ENCODE assay signal across 14 cellular contexts in genomic region chr16:73000907-73001521, GRCh38. TPM values are rescaled to one million over a fixed set of nuclear protein-coding genes. Genes with fewer than 3 reads are reported as not detected.
DNase-seq lines count a peak whose midpoint lies in the region; ATAC-seq and TF ChIP-seq lines count a peak whose summit lies in the region.
"Had no signal": no experiment of that assay in that cellular context is flagged by ENCODE, and none has a peak within 500 bp of the region (broad histone marks: within the 10 kb centered on the region; RNA-seq: fewer than 3 reads in every experiment).

No MANE protein-coding gene starts in this region.

- H3K4me3 ChIP-seq in HEK293 (ENCODE audit: low read depth, low read length) (no peak overlapping the region), breast epithelium (peak overlapping the region in 1 of 3 donors; percentile 51), stomach (no peak overlapping the region), H7 (ENCODE audit: insufficient read depth, low read depth, low read length) (no peak overlapping the region)
- H3K4me3 ChIP-seq: hepatocyte had no signal

- peak overlapping the region; percentile 41 to 78 (median 72) for H3K27ac Mint-ChIP-seq in nephron
- no peak overlapping the region for H3K27ac Mint-ChIP-seq in naive thymus-derived CD8-positive, alpha-beta T cell
- H3K27ac Mint-ChIP-seq: activated CD8-positive, alpha-beta memory T cell treated with anti-CD3 and anti-CD28 coated beads, Interleukin-2, amount 10 ng/mL, durations not matched to agents 7 days and 5 days; T-helper 17 cell had no signal

- POLR2A ChIA-PET in HEK293 (lab: Yijun Ruan, JAX), result no interaction called here
- POLR2A ChIA-PET in naive thymus-derived CD8-positive, alpha-beta T cell (lab: Charles Lee), result no interaction called here

- H3K9me3 ChIP-seq in HEK293 (ENCODE audit: control insufficient read depth, insufficient read depth, low read depth, low read length) (no peaks in the 10 kb centered on the region), breast epithelium (no peaks in the 10 kb centered on the region), stomach (peaks cover 0 to 5% (median 0%) of the 10 kb centered on the region in 4 donors)

- H3K27me3 Mint-ChIP-seq in nephron (ENCODE audit: low read depth), result peaks cover 7% of the 10 kb centered on the region
- H3K27me3 Mint-ChIP-seq in naive thymus-derived CD8-positive, alpha-beta T cell, result no peaks in the 10 kb centered on the region
- H3K27me3 Mint-ChIP-seq: activated CD8-positive, alpha-beta memory T cell treated with anti-CD3 and anti-CD28 coated beads, Interleukin-2, amount 10 ng/mL, durations not matched to agents 7 days and 5 days had no signal

- WGBS in stomach, 5 donors, result 84 to 97% (median 92%) methylated on average over 7 of the region's 7 CpGs

- H3K4me1 ChIP-seq in HEK293 (ENCODE audit: control insufficient read depth, insufficient read depth, low read length) (no peaks in the 10 kb centered on the region), breast epithelium (peaks cover 6 to 15% of the 10 kb centered on the region in 2 donors), stomach (peaks cover 24 to 48% (median 40%) of the 10 kb centered on the region in 4 donors)

- DNase-seq in breast epithelium (ENCODE audit: low spot score in 2 of 2), result no peak
- no peak for DNase-seq in stomach
- DNase-seq in naive thymus-derived CD8-positive, alpha-beta T cell, result no peak
- no peak for DNase-seq in H7
- no peak for DNase-seq in GM13977 (ENCODE audit: low spot score)
- DNase-seq: activated CD8-positive, alpha-beta memory T cell treated with anti-CD3 and anti-CD28 coated beads, Interleukin-2, amount 10 ng/mL, durations not matched to agents 7 days and 5 days; activated effector memory CD4-positive, alpha-beta T cell treated with Interleukin-2 at 50 U/mL for 16 hours; SHP77; stimulated activated CD4-positive, alpha-beta T cell treated with anti-CD3 and anti-CD28 coated beads, Interleukin-4, amount 100 ng/mL, for 1 hour; T-helper 17 cell had no signal

- no peak for ATAC-seq in naive thymus-derived CD8-positive, alpha-beta T cell
- ATAC-seq in HG02798 (IDR thresholded peaks at IDR 0.05; ENCODE audit: poor library complexity, unreplicated experiment), result no peak
- ATAC-seq: activated CD8-positive, alpha-beta memory T cell treated with anti-CD3 and anti-CD28 coated beads, Interleukin-2, amount 10 ng/mL, durations not matched to agents 7 days and 5 days; T-helper 17 cell had no signal

- intact Hi-C loops in breast epithelium (cut with DNase I; ENCODE audit: low total_unique reads) (no loop called here), stomach (cut with DNase I; ENCODE audit: low total_unique reads) (no loop called here)

- TF ChIP-seq POLR2A in breast epithelium (IDR thresholded peaks at IDR 0.05) (no peak), stomach (IDR thresholded peaks at IDR 0.05) (no peak)

- no peaks in the 10 kb centered on the region for H3K36me3 ChIP-seq in HEK293 (ENCODE audit: control insufficient read depth in 2 of 2, insufficient read depth in 1 of 2, low read length in 2 of 2)
- no peaks in the 10 kb centered on the region for H3K36me3 ChIP-seq in breast epithelium
- H3K36me3 ChIP-seq in stomach, result no peaks in the 10 kb centered on the region
- H3K36me3 ChIP-seq in H7 (replicated peaks; ENCODE audit: control insufficient read depth, insufficient read depth, low read length), result no peaks in the 10 kb centered on the region

- peaks cover 53% of the 10 kb centered on the region for H3K4me1 Mint-ChIP-seq in nephron
- peaks cover 0 to 3% (median 0%) of the 10 kb centered on the region in 4 donors for H3K4me1 Mint-ChIP-seq in naive thymus-derived CD8-positive, alpha-beta T cell
- H3K4me1 Mint-ChIP-seq: activated CD8-positive, alpha-beta memory T cell treated with anti-CD3 and anti-CD28 coated beads, Interleukin-2, amount 10 ng/mL, durations not matched to agents 7 days and 5 days; T-helper 17 cell had no signal

- CTCF ChIA-PET in HEK293 (lab: Yijun Ruan, JAX), result interaction anchor here (0.7 to 0.8 kb wide), 2 partner anchors 10 to 14 kb away, joined by 3 read pairs; no protein-coding TSS in a partner anchor

- in situ Hi-C loops in GM13977 (cut with MboI; ENCODE audit: low pct_unique_long_range_greater_than_20kb, low sequenced_read_pairs, unreplicated experiment), result no loop called here

- TF ChIP-seq EP300 in stomach (IDR thresholded peaks at IDR 0.05), result no peak

- H3K9me3 Mint-ChIP-seq in nephron, result peaks cover 13% of the 10 kb centered on the region
- peaks cover 0 to 12% (median 0%) of the 10 kb centered on the region in 9 donors for H3K9me3 Mint-ChIP-seq in naive thymus-derived CD8-positive, alpha-beta T cell

- peak overlapping the region in 1 of 3 experiments; percentile 11 for H3K4me3 Mint-ChIP-seq in nephron
- H3K4me3 Mint-ChIP-seq in naive thymus-derived CD8-positive, alpha-beta T cell, result no peak overlapping the region
- H3K4me3 Mint-ChIP-seq: activated CD8-positive, alpha-beta memory T cell treated with anti-CD3 and anti-CD28 coated beads, Interleukin-2, amount 10 ng/mL, durations not matched to agents 7 days and 5 days; T-helper 17 cell had no signal

- no peaks in the 10 kb centered on the region for H3K27me3 ChIP-seq in breast epithelium
- H3K27me3 ChIP-seq in stomach, result no peaks in the 10 kb centered on the region
- H3K27me3 ChIP-seq in H7 (ENCODE audit: control insufficient read depth, insufficient read depth, low read length), result no peaks in the 10 kb centered on the region
- H3K27me3 ChIP-seq: hepatocyte had no signal

- H3K27ac ChIP-seq in HEK293 (ENCODE audit: extremely low read depth, low read depth, low read length) (no peak overlapping the region), breast epithelium (peak overlapping the region; percentile 73 to 77), stomach (peak overlapping the region in 4 of 5 donors; percentile 20 to 58 (median 47))
- H3K27ac ChIP-seq: hepatocyte had no signal

- H3K36me3 Mint-ChIP-seq in nephron (ENCODE audit: low read depth), result peaks cover 26% of the 10 kb centered on the region
- no peaks in the 10 kb centered on the region for H3K36me3 Mint-ChIP-seq in naive thymus-derived CD8-positive, alpha-beta T cell
- H3K36me3 Mint-ChIP-seq: activated CD8-positive, alpha-beta memory T cell treated with anti-CD3 and anti-CD28 coated beads, Interleukin-2, amount 10 ng/mL, durations not matched to agents 7 days and 5 days had no signal

- TF ChIP-seq CTCF in HEK293 (tag by site-specific recombination; IDR thresholded peaks at IDR 0.05), result no peak
- no peak for TF ChIP-seq CTCF in breast epithelium (IDR thresholded peaks at IDR 0.05)
- no peak for TF ChIP-seq CTCF in nephron (IDR thresholded peaks at IDR 0.05; ENCODE audit: unreplicated experiment in 3 of 3)
- no peak for TF ChIP-seq CTCF in stomach (IDR thresholded peaks at IDR 0.05)
- TF ChIP-seq CTCF in GM13977 (IDR thresholded peaks at IDR 0.05; ENCODE audit: extremely low read depth, insufficient read depth, missing control alignments), result no peak

TF ChIP-seq in HEK293, 187 proteins besides CTCF, POLR2A, EP300 and RAD21:
- TF ChIP-seq PRDM4 (tag by site-specific recombination; IDR thresholded peaks at IDR 0.05) (peak; percentile 77), ZBTB6 (tag by site-specific recombination; IDR thresholded peaks at IDR 0.05) (no peak), SETDB1 (IDR thresholded peaks at IDR 0.05; ENCODE audit: insufficient read length, low read length) (peak; percentile 89), TRIM28 (IDR thresholded peaks at IDR 0.05; ENCODE audit: borderline replicate concordance, low read length) (peak; percentile 49; the same call in 1 of the 2 replicates)
TF ChIP-seq in HEK293: peak in this region for 3.

RNA-seq across cellular contexts. Expression of gene ZFHX3, which starts 46.9 kb away (rescaled TPM):
- total RNA-seq in breast epithelium (10 to 100 TPM; 10.8 to 36.0 (median 11.8) TPM), stomach (10 to 100 TPM; 11.7 to 27.5 (median 13.6) TPM)
- 1 to 10 TPM; 1.1 to 2.1 (median 1.5) TPM for polyA plus RNA-seq in stomach
- under 1 TPM; 0.34 to 0.38 TPM for total RNA-seq in naive thymus-derived CD8-positive, alpha-beta T cell
- under 1 TPM in 1 of 3 donors, not detected in 2; 0.05 TPM for polyA plus RNA-seq in naive thymus-derived CD8-positive, alpha-beta T cell
- total RNA-seq in H7 (2014; rRNA removed; shearing (Covaris generic)), result 1.2 and 1.3 TPM in 2 replicates

Comparison
In these comparisons a context has a peak if more than half of its experiments do, and no peak if none do; other contexts are left out.
1. H3K27ac Mint-ChIP-seq: peak in nephron (3 of 3); none in naive thymus-derived CD8-positive, alpha-beta T cell (0 of 10).